9 cellular contexts compared by ENCODE assay signal in genomic region chr10:11345224-11346054, GRCh38.
DNase-seq lines count a peak whose midpoint lies in the region; ATAC-seq and TF ChIP-seq lines count a peak whose summit lies in the region.
"Had no signal": no experiment of that assay in that cellular context is flagged by ENCODE, and none has a peak within 500 bp of the region (broad histone marks: within the 10 kb centered on the region; RNA-seq: fewer than 3 reads in every experiment).

No MANE protein-coding gene starts in this region.

- H3K36me3 ChIP-seq in aorta (ENCODE audit: control insufficient read depth in 1 of 2, insufficient read depth in 2 of 2, low read length in 1 of 2): no peaks in the 10 kb centered on the region
- H3K36me3 ChIP-seq: SJCRH30 had no signal

- no peaks in the 10 kb centered on the region for H3K27me3 ChIP-seq in aorta (ENCODE audit: control insufficient read depth in 1 of 2, insufficient read depth in 2 of 2, low read length in 1 of 2)
- H3K27me3 ChIP-seq: SJCRH30 had no signal

- ATAC-seq in HG02973 (IDR thresholded peaks at IDR 0.05; ENCODE audit: unreplicated experiment) (peak; percentile 69), aorta (ENCODE audit: low FRiP score) (no peak), SK-N-SH treated with all-trans-retinoic acid at 6 μM for 48 hours (no peak)

- H3K9me3 ChIP-seq in aorta (ENCODE audit: control insufficient read depth, low read length): no peaks in the 10 kb centered on the region
- H3K9me3 ChIP-seq: SJCRH30 had no signal

- intact Hi-C loops in cardiac septum (cut with DNase I) (no loop called here), aorta (cut with DNase I) (no loop called here)

- WGBS in aorta, 2 donors: 22 to 28% methylated on average over 10 of the region's 10 CpGs

- no peaks in the 10 kb centered on the region for H3K4me1 ChIP-seq in aorta (ENCODE audit: control insufficient read depth in 1 of 2, insufficient read depth in 2 of 2, low read length in 2 of 2)
- H3K4me1 ChIP-seq: SJCRH30 had no signal

- DNase-seq in DMS53 (lab: John Stamatoyannopoulos, UW) (peak; percentile 57), DMS53 treated with DMSO at 0.1 percent for 48 hours (lab: John Stamatoyannopoulos, UW; ENCODE audit: unreplicated experiment) (no peak), NOMO-1 (lab: John Stamatoyannopoulos, UW; ENCODE audit: unreplicated experiment in 2 of 2) (peak; percentile 77 to 85), cardiac septum (ENCODE audit: low spot score) (peak; percentile 47), aorta (no peak), NCI-H1048 (lab: John Stamatoyannopoulos, UW) (no peak)

- H3K27ac ChIP-seq in aorta (ENCODE audit: low read depth in 1 of 2, low read length in 2 of 2): no peak overlapping the region
- H3K27ac ChIP-seq: SJCRH30 had no signal

- peak overlapping the region in 1 of 2 donors; percentile 4 for H3K4me3 ChIP-seq in aorta (ENCODE audit: low read length in 2 of 2)
- H3K4me3 ChIP-seq: SJCRH30 had no signal

TF ChIP-seq in SK-N-SH treated with all-trans-retinoic acid at 6 μM for 48 hours, 23 proteins besides CTCF, POLR2A, EP300 and RAD21:
- TF ChIP-seq TCF4 (CRISPR knock-in tag; IDR thresholded peaks at IDR 0.05; ENCODE audit: borderline replicate concordance): no peak
- no peak for TF ChIP-seq GLIS3 (CRISPR knock-in tag; IDR thresholded peaks at IDR 0.05)
- no peak for TF ChIP-seq ZNF8 (CRISPR knock-in tag; IDR thresholded peaks at IDR 0.05)
- TF ChIP-seq PATZ1 (CRISPR knock-in tag; IDR thresholded peaks at IDR 0.05; ENCODE audit: borderline replicate concordance): no peak
- TF ChIP-seq POU6F1 (CRISPR knock-in tag; IDR thresholded peaks at IDR 0.05; ENCODE audit: borderline replicate concordance, low read depth): no peak
- no peak for TF ChIP-seq PPARA (CRISPR knock-in tag; IDR thresholded peaks at IDR 0.05; ENCODE audit: borderline replicate concordance)
- TF ChIP-seq ZNF70 (CRISPR knock-in tag; IDR thresholded peaks at IDR 0.05): no peak
- no peak for TF ChIP-seq TSHZ2 (CRISPR knock-in tag; IDR thresholded peaks at IDR 0.05)
- TF ChIP-seq ZC3H10 (CRISPR knock-in tag; IDR thresholded peaks at IDR 0.05): no peak

Comparison
In these comparisons a context has a peak if more than half of its experiments do, and no peak if none do; other contexts are left out.
1. DNase-seq: peak in DMS53 (single experiment), NOMO-1 (2 of 2) and cardiac septum (single experiment); none in DMS53 treated with DMSO at 0.1 percent for 48 hours (single experiment), aorta (0 of 2) and NCI-H1048 (single experiment).